ENCODE assay signal across 13 cellular contexts in genomic region chr2:206368933-206369569, GRCh38.
DNase-seq lines count a peak whose midpoint lies in the region; ATAC-seq, FAIRE-seq and TF ChIP-seq lines count a peak whose summit lies in the region.
"Had no signal": no experiment of that assay in that cellular context is flagged by ENCODE, and none has a peak within 500 bp of the region (broad histone marks: within the 10 kb centered on the region; RNA-seq: fewer than 3 reads in every experiment).

No MANE protein-coding gene starts in this region.

- no peaks in the 10 kb centered on the region for H4K20me1 ChIP-seq in GM12878 (ENCODE audit: control insufficient read depth, insufficient read depth)

- 0 out of 2 replicates have a peak overlapping the region, but pooled peaks have one; percentile 17 for H3K4me2 ChIP-seq in GM12878 (ENCODE audit: control insufficient read depth, insufficient read depth)

- H3K27me3 ChIP-seq in GM12878 (replicated peaks in 1 of 2; ENCODE audit: control insufficient read depth in 2 of 2, insufficient read depth in 2 of 2, low read length in 1 of 2), result no peaks in the 10 kb centered on the region
- H3K27me3 ChIP-seq: esophagus squamous epithelium had no signal

- TF ChIP-seq POLR2A in NB4 (IDR thresholded peaks at IDR 0.05; ENCODE audit: extremely low read depth, insufficient read length) (no peak), GM12878 (IDR thresholded peaks at IDR 0.05; ENCODE audit: low read depth, low read length) (no peak)

- TF ChIP-seq RAD21 in GM12878 (IDR thresholded peaks at IDR 0.05; ENCODE audit: insufficient read depth, low read depth, low read length), result no peak

- peak overlapping the region; percentile 64 for H2AFZ ChIP-seq in GM12878 (ENCODE audit: control insufficient read depth, low read depth, low read length)

- TF ChIP-seq CTCF in GM12865 (IDR thresholded peaks at IDR 0.05; ENCODE audit: insufficient read depth, low read depth, low read length, missing control alignments) (no peak), NB4 (IDR thresholded peaks at IDR 0.05; ENCODE audit: low read depth, low read length) (no peak), GM12878 (IDR thresholded peaks at IDR 0.05 in 2 of 3, conservative IDR thresholded peaks at IDR 0.05 in 1 of 3; ENCODE audit: control insufficient read depth in 2 of 3, extremely low read depth in 1 of 3, insufficient read depth in 1 of 3, low read depth in 3 of 3, low read length in 3 of 3) (no peak), nephron (IDR thresholded peaks at IDR 0.05; ENCODE audit: unreplicated experiment in 3 of 3) (no peak)

- TF ChIP-seq EP300 in GM12878 (IDR thresholded peaks at IDR 0.05; ENCODE audit: borderline replicate concordance in 1 of 2, control insufficient read depth in 1 of 2, low read depth in 2 of 2, low read length in 2 of 2), result no peak

- peak; percentile 7 for DNase-seq in GM12865 (ENCODE audit: low read depth)
- DNase-seq in NB4 (ENCODE audit: low read depth), result peak; percentile 27
- no peak for DNase-seq in GM12878 (ENCODE audit: low read depth, low spot score)
- DNase-seq in middle frontal gyrus (ENCODE audit: extremely low spot score, low spot score), result no peak
- DNase-seq: activated naive CD8-positive, alpha-beta T cell treated with anti-CD3 and anti-CD28 coated beads, Interleukin-2, amount 50 U/mL, for 24 hours; esophagus squamous epithelium; RPMI8226 had no signal

- peaks cover 3% of the 10 kb centered on the region for H3K27me3 Mint-ChIP-seq in nephron (ENCODE audit: low read depth)
- H3K27me3 Mint-ChIP-seq: activated naive CD8-positive, alpha-beta T cell treated with anti-CD3 and anti-CD28 coated beads, Interleukin-2, amount 50 U/mL, for 24 hours had no signal

- no peak overlapping the region for H3K4me3 Mint-ChIP-seq in nephron
- H3K4me3 Mint-ChIP-seq: activated naive CD8-positive, alpha-beta T cell treated with anti-CD3 and anti-CD28 coated beads, Interleukin-2, amount 50 U/mL, for 24 hours had no signal

- peaks cover 16% of the 10 kb centered on the region for H3K4me1 Mint-ChIP-seq in nephron

- 23% methylated on average over 3 of the region's 3 CpGs for WGBS in GM12878 (ENCODE audit: insufficient coverage, insufficient replicate concordance, low lambda C conversion rate, missing lambda C conversion rate)

- H3K27ac ChIP-seq in GM12878 (ENCODE audit: control insufficient read depth, insufficient read depth), result no peak overlapping the region
- H3K27ac ChIP-seq: C4-2B, esophagus squamous epithelium had no signal

- RAD21 ChIA-PET in GM12878 (lab: Charles Lee; ENCODE audit: unreplicated experiment), result interaction anchor here (0.9 to 1.2 kb wide), 2 partner anchors 15 to 87 kb away, joined by 3 read pairs; no protein-coding TSS in a partner anchor

- ATAC-seq in GM12878 (peak; percentile 83), HG02763 (IDR thresholded peaks at IDR 0.05; ENCODE audit: unreplicated experiment) (no peak), HG03565 (IDR thresholded peaks at IDR 0.05; ENCODE audit: unreplicated experiment) (no peak), SK-N-SH treated with all-trans-retinoic acid at 6 μM for 48 hours (no peak)
- ATAC-seq: activated naive CD8-positive, alpha-beta T cell treated with anti-CD3 and anti-CD28 coated beads, Interleukin-2, amount 50 U/mL, for 24 hours had no signal

- SMC1A ChIA-PET in GM12878 (lab: Charles Lee; ENCODE audit: uncharacterized antibody, unreplicated experiment), result interaction anchor here (0.9 to 1.9 kb wide), 3 partner anchors 15 to 55 kb away, joined by 3 to 8 read pairs (median 5); no protein-coding TSS in a partner anchor

- POLR2A ChIA-PET in GM12878 (lab: Charles Lee), result interaction anchor here (0.5 to 1.5 kb wide), 2 partner anchors 15 to 397 kb away, joined by 4 read pairs; no protein-coding TSS in a partner anchor

- no TSS peak for BruUV-seq in GM12878 (replicated peaks; lab: Mats Ljungman, UMichigan)

- no peaks in the 10 kb centered on the region for H3K9me3 ChIP-seq in GM12878 (replicated peaks; ENCODE audit: control insufficient read depth, insufficient read depth, low read length)
- H3K9me3 ChIP-seq: esophagus squamous epithelium had no signal

- FAIRE-seq in GM12878 (lab: Jason Lieb, UNC), result no peak
- FAIRE-seq: colon had no signal

- no peaks in the 10 kb centered on the region for H3K79me2 ChIP-seq in GM12878 (ENCODE audit: control insufficient read depth, insufficient read depth, low read length)

- H3K9ac ChIP-seq in GM12878 (ENCODE audit: control insufficient read depth, insufficient read depth, low read length), result no peak overlapping the region

- no peaks in the 10 kb centered on the region for H3K36me3 Mint-ChIP-seq in nephron (ENCODE audit: low read depth)

- intact Hi-C loops in GM12878 (cut with micrococcal nuclease; ENCODE audit: unreplicated experiment), result no loop called here

- no peak overlapping the region for H3K4me3 ChIP-seq in GM12865 (ENCODE audit: low read depth, low read length)
- H3K4me3 ChIP-seq in NB4 (ENCODE audit: low read depth, low read length), result no peak overlapping the region
- no peak overlapping the region for H3K4me3 ChIP-seq in GM12878
- H3K4me3 ChIP-seq: esophagus squamous epithelium had no signal

- peaks cover 20% of the 10 kb centered on the region for H3K9me3 Mint-ChIP-seq in nephron

- H3K4me1 ChIP-seq in GM12878 (ENCODE audit: control insufficient read depth, insufficient read depth, low read length), result no peaks in the 10 kb centered on the region
- H3K4me1 ChIP-seq: esophagus squamous epithelium had no signal

- in situ Hi-C loops in GM12878 (cut with MboI), result no loop called here

- no peaks in the 10 kb centered on the region for H3K36me3 ChIP-seq in GM12878 (ENCODE audit: control insufficient read depth in 2 of 2, insufficient read depth in 2 of 2, low read length in 1 of 2)
- H3K36me3 ChIP-seq: esophagus squamous epithelium had no signal

- CTCF ChIA-PET in GM12878 (lab: Yijun Ruan, JAX), result interaction anchor here (1.1 to 2.8 kb wide), 5 partner anchors 15 to 205 kb away, joined by 3 to 5 read pairs (median 4); no protein-coding TSS in a partner anchor

- H3K27ac Mint-ChIP-seq in nephron, result peak overlapping the region in 2 of 3 experiments; percentile 19 to 41
- H3K27ac Mint-ChIP-seq: activated naive CD8-positive, alpha-beta T cell treated with anti-CD3 and anti-CD28 coated beads, Interleukin-2, amount 50 U/mL, for 24 hours had no signal

TF ChIP-seq in GM12878, 131 proteins besides CTCF, POLR2A, EP300 and RAD21 (continues in another document):
- TF ChIP-seq, protein P1, sequence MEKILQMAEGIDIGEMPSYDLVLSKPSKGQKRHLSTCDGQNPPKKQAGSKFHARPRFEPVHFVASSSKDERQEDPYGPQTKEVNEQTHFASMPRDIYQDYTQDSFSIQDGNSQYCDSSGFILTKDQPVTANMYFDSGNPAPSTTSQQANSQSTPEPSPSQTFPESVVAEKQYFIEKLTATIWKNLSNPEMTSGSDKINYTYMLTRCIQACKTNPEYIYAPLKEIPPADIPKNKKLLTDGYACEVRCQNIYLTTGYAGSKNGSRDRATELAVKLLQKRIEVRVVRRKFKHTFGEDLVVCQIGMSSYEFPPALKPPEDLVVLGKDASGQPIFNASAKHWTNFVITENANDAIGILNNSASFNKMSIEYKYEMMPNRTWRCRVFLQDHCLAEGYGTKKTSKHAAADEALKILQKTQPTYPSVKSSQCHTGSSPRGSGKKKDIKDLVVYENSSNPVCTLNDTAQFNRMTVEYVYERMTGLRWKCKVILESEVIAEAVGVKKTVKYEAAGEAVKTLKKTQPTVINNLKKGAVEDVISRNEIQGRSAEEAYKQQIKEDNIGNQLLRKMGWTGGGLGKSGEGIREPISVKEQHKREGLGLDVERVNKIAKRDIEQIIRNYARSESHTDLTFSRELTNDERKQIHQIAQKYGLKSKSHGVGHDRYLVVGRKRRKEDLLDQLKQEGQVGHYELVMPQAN (conservative IDR thresholded peaks at IDR 0.05), result no peak
- TF ChIP-seq, protein P2, sequence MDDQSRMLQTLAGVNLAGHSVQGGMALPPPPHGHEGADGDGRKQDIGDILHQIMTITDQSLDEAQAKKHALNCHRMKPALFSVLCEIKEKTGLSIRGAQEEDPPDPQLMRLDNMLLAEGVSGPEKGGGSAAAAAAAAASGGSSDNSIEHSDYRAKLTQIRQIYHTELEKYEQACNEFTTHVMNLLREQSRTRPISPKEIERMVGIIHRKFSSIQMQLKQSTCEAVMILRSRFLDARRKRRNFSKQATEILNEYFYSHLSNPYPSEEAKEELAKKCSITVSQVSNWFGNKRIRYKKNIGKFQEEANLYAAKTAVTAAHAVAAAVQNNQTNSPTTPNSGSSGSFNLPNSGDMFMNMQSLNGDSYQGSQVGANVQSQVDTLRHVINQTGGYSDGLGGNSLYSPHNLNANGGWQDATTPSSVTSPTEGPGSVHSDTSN (IDR thresholded peaks at IDR 0.05; ENCODE audit: insufficient replicate concordance, low read depth, low read length), result no peak
- TF ChIP-seq MTA2 (IDR thresholded peaks at IDR 0.05; ENCODE audit: low read depth), result peak; percentile 35; the same call in 1 of the 2 replicates

TF ChIP-seq in SK-N-SH treated with all-trans-retinoic acid at 6 μM for 48 hours, 23 proteins besides CTCF, POLR2A, EP300 and RAD21 (continues in another document):
- TF ChIP-seq, protein P3, sequence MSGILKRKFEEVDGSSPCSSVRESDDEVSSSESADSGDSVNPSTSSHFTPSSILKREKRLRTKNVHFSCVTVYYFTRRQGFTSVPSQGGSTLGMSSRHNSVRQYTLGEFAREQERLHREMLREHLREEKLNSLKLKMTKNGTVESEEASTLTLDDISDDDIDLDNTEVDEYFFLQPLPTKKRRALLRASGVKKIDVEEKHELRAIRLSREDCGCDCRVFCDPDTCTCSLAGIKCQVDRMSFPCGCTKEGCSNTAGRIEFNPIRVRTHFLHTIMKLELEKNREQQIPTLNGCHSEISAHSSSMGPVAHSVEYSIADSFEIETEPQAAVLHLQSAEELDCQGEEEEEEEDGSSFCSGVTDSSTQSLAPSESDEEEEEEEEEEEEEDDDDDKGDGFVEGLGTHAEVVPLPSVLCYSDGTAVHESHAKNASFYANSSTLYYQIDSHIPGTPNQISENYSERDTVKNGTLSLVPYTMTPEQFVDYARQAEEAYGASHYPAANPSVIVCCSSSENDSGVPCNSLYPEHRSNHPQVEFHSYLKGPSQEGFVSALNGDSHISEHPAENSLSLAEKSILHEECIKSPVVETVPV (CRISPR knock-in tag; IDR thresholded peaks at IDR 0.05), result no peak
- TF ChIP-seq, protein P4, sequence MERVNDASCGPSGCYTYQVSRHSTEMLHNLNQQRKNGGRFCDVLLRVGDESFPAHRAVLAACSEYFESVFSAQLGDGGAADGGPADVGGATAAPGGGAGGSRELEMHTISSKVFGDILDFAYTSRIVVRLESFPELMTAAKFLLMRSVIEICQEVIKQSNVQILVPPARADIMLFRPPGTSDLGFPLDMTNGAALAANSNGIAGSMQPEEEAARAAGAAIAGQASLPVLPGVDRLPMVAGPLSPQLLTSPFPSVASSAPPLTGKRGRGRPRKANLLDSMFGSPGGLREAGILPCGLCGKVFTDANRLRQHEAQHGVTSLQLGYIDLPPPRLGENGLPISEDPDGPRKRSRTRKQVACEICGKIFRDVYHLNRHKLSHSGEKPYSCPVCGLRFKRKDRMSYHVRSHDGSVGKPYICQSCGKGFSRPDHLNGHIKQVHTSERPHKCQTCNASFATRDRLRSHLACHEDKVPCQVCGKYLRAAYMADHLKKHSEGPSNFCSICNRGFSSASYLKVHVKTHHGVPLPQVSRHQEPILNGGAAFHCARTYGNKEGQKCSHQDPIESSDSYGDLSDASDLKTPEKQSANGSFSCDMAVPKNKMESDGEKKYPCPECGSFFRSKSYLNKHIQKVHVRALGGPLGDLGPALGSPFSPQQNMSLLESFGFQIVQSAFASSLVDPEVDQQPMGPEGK (CRISPR knock-in tag; IDR thresholded peaks at IDR 0.05; ENCODE audit: borderline replicate concordance), result no peak

Comparison
In these comparisons a context has a peak if more than half of its experiments do, and no peak if none do; other contexts are left out.
1. DNase-seq: peak in GM12865 (single experiment) and NB4 (single experiment); none in GM12878 (single experiment) and middle frontal gyrus (single experiment).